Comparison of ENCODE assay signal across 1 cellular context in the genomic region with DNA sequence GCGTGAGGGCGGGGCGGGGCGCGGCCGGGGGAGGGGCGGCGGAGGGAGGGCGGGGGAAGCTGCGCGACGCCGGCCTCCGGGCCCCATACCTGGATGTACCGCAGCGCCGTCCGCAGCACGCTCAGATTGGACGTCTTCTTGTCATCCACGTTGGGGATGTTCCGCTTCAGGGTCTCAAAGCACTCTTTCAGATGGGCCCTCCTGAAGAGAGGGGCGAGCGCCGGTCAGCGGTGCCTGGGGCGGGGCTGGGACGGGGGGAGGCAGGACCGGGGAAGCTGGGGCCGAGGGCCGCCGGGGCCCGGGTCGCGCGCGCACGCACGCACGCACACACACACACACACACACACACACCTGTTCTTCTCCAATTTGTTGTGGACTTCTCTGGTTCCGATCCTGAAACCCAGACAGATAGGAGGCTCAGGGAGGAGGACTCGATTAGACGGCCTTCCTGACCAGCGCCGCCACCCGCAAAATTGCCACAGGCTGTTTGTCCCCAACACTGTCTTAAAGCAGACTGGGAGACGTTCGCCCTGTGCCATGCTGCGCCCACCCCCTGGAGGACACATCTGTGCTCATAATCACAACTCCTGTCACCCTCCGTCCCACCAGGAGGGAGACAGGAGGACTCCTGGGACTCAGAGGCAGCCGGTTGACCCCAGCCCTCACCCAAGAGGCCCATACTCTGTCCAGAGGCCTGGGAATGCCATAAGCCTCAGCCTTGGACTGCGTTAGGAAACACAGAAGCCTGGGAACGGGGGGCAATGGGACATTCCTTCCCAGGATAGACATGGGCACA.
TF ChIP-seq lines count a peak whose summit lies in the region.

No MANE protein-coding gene starts in this region.

TF ChIP-seq in IMR-90, 13 proteins besides CTCF, POLR2A, EP300 and RAD21:
- TF ChIP-seq, protein P1, sequence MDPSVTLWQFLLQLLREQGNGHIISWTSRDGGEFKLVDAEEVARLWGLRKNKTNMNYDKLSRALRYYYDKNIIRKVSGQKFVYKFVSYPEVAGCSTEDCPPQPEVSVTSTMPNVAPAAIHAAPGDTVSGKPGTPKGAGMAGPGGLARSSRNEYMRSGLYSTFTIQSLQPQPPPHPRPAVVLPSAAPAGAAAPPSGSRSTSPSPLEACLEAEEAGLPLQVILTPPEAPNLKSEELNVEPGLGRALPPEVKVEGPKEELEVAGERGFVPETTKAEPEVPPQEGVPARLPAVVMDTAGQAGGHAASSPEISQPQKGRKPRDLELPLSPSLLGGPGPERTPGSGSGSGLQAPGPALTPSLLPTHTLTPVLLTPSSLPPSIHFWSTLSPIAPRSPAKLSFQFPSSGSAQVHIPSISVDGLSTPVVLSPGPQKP (IDR thresholded peaks at IDR 0.05; ENCODE audit: borderline replicate concordance, low read depth, low read length): no peak
- TF ChIP-seq BHLHE40 (IDR thresholded peaks at IDR 0.05; ENCODE audit: low read depth, low read length): no peak
- no peak for TF ChIP-seq MAZ (IDR thresholded peaks at IDR 0.05; ENCODE audit: borderline replicate concordance, low read depth, low read length)
- no peak for TF ChIP-seq RCOR1 (IDR thresholded peaks at IDR 0.05; ENCODE audit: insufficient replicate concordance, low read length)
- no peak for TF ChIP-seq CEBPB (IDR thresholded peaks at IDR 0.05; ENCODE audit: low read depth, low read length)
- TF ChIP-seq SMC3 (IDR thresholded peaks at IDR 0.05; ENCODE audit: low read depth, low read length): no peak
- TF ChIP-seq MXI1 (IDR thresholded peaks at IDR 0.05; ENCODE audit: borderline replicate concordance, low read depth, low read length): no peak
- TF ChIP-seq FOS (IDR thresholded peaks at IDR 0.05; ENCODE audit: low read depth, low read length): no peak
- no peak for TF ChIP-seq RFX5 (IDR thresholded peaks at IDR 0.05; ENCODE audit: low read depth, low read length)
- no peak for TF ChIP-seq MAFK (IDR thresholded peaks at IDR 0.05; ENCODE audit: low read depth, low read length)
- TF ChIP-seq, protein P2, sequence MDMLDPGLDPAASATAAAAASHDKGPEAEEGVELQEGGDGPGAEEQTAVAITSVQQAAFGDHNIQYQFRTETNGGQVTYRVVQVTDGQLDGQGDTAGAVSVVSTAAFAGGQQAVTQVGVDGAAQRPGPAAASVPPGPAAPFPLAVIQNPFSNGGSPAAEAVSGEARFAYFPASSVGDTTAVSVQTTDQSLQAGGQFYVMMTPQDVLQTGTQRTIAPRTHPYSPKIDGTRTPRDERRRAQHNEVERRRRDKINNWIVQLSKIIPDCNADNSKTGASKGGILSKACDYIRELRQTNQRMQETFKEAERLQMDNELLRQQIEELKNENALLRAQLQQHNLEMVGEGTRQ (IDR thresholded peaks at IDR 0.05; ENCODE audit: low read depth, low read length): no peak
- no peak for TF ChIP-seq NFE2L2 (IDR thresholded peaks at IDR 0.05; ENCODE audit: low read depth, low read length)
